30 cellular contexts compared by ENCODE assay signal in genomic region chr2:239128706-239129105, GRCh38.
"Had no signal": no experiment of that assay in that cellular context is flagged by ENCODE, and none has a peak within 500 bp of the region (broad histone marks: within the 10 kb centered on the region; RNA-seq: fewer than 3 reads in every experiment).

No MANE protein-coding gene starts in this region.

- H3K27me3 Mint-ChIP-seq: activated CD4-positive, alpha-beta T cell treated with anti-CD3 and anti-CD28 coated beads, Interleukin-2, amount 10 ng/mL, durations not matched to agents 24 days and 14 days; activated CD8-positive, alpha-beta T cell treated with anti-CD3 and anti-CD28 coated beads for 36 hours; activated T-helper 17 cell treated with anti-CD3 and anti-CD28 coated beads, Interleukin-2, amount 50 U/mL, for 72 hours had no signal

- H3K4me1 ChIP-seq: adrenal gland had no signal

- H3K4me2 ChIP-seq: KMS-11, PC-9 had no signal

- H3K9me3 ChIP-seq: adrenal gland, SJCRH30 had no signal

- H3K27ac ChIP-seq: adrenal gland, KMS-11, PC-9, SJCRH30, SK-N-MC had no signal

- H3K27ac Mint-ChIP-seq: activated CD4-positive, alpha-beta T cell treated with anti-CD3 and anti-CD28 coated beads, Interleukin-2, amount 10 ng/mL, durations not matched to agents 24 days and 14 days; activated CD8-positive, alpha-beta T cell treated with anti-CD3 and anti-CD28 coated beads for 36 hours; activated naive CD4-positive, alpha-beta T cell treated with anti-CD3 and anti-CD28 coated beads, Interleukin-2, amount 50 U/mL, for 72 hours; activated T-cell treated with anti-CD3 and anti-CD28 coated beads, Interleukin-2, amount 50 U/mL, for 72 hours; activated T-helper 17 cell treated with anti-CD3 and anti-CD28 coated beads, Interleukin-2, amount 50 U/mL, for 72 hours; T-helper 2 cell treated with Interferon-gamma antibody and Interleukin-4, amounts not matched to agents 5 μg/mL and 100 μg/mL, for 36 hours had no signal

- H3K4me1 Mint-ChIP-seq: activated CD4-positive, alpha-beta T cell treated with anti-CD3 and anti-CD28 coated beads, Interleukin-2, amount 10 ng/mL, durations not matched to agents 24 days and 14 days; activated T-helper 17 cell treated with anti-CD3 and anti-CD28 coated beads, Interleukin-2, amount 50 U/mL, for 72 hours had no signal

- H3K4me3 Mint-ChIP-seq: activated CD4-positive, alpha-beta T cell treated with anti-CD3 and anti-CD28 coated beads, Interleukin-2, amount 10 ng/mL, durations not matched to agents 24 days and 14 days; activated CD8-positive, alpha-beta T cell treated with anti-CD3 and anti-CD28 coated beads for 36 hours; activated T-cell treated with anti-CD3 and anti-CD28 coated beads, Interleukin-2, amount 50 U/mL, for 72 hours; activated T-helper 17 cell treated with anti-CD3 and anti-CD28 coated beads, Interleukin-2, amount 50 U/mL, for 72 hours; brain; T-helper 2 cell treated with Interferon-gamma antibody and Interleukin-4, amounts not matched to agents 5 μg/mL and 100 μg/mL, for 36 hours had no signal

- H3K4me3 ChIP-seq: adrenal gland, PC-9, SJCRH30, SK-N-MC had no signal

- DNase-seq: activated CD4-positive, alpha-beta T cell treated with anti-CD3 and anti-CD28 coated beads, Interleukin-2, amount 10 ng/mL, durations not matched to agents 24 days and 14 days; activated CD4-positive, alpha-beta T cell treated with anti-CD3 and anti-CD28 coated beads, Interleukin-2, amount 50 U/mL, for 4 hours; activated CD8-positive, alpha-beta T cell treated with anti-CD3 and anti-CD28 coated beads for 36 hours; activated effector memory CD4-positive, alpha-beta T cell treated with anti-CD3 and anti-CD28 coated beads, Interleukin-2, amount 50 U/mL, for 16 hours; activated naive CD4-positive, alpha-beta T cell; activated T-cell treated with anti-CD3 and anti-CD28 coated beads, Interleukin-2, amount 50 U/mL, for 1 hour; activated T-cell treated with anti-CD3 and anti-CD28 coated beads, Interleukin-2, amount 50 U/mL, for 72 hours; adrenal gland; anterior cingulate cortex; MM.1S; MV-4-11; NCI-H1092; NCI-H1417; NCI-H146; NCI-H187; NCI-H2029 treated with DMSO at 0.1 percent for 48 hours; NCI-H2107; NCI-H2171; NCI-H510A; NCI-H526; NCI-H748 treated with DMSO at 0.1 percent for 48 hours; PC-9; SHP77; SJCRH30 had no signal

- H2AFZ ChIP-seq: PC-9 had no signal

- H3K9me3 Mint-ChIP-seq: activated CD4-positive, alpha-beta T cell treated with anti-CD3 and anti-CD28 coated beads, Interleukin-2, amount 10 ng/mL, durations not matched to agents 24 days and 14 days; activated T-helper 17 cell treated with anti-CD3 and anti-CD28 coated beads, Interleukin-2, amount 50 U/mL, for 72 hours; brain; T-helper 2 cell treated with Interferon-gamma antibody and Interleukin-4, amounts not matched to agents 5 μg/mL and 100 μg/mL, for 36 hours had no signal

- H3K27me3 ChIP-seq: adrenal gland, SJCRH30 had no signal

- ATAC-seq: activated CD8-positive, alpha-beta T cell treated with anti-CD3 and anti-CD28 coated beads for 36 hours; activated naive CD4-positive, alpha-beta T cell treated with anti-CD3 and anti-CD28 coated beads, Interleukin-2, amount 50 U/mL, for 72 hours; activated T-cell treated with anti-CD3 and anti-CD28 coated beads, Interleukin-2, amount 50 U/mL, for 72 hours; activated T-helper 17 cell treated with anti-CD3 and anti-CD28 coated beads, Interleukin-2, amount 50 U/mL, for 72 hours had no signal
